ENCODE assay signal across 20 cellular contexts in genomic region chr18:29779096-29779495, GRCh38.
A peak's percentile ranks its signal among the peaks of the same experiment; 100 is the strongest.
DNase-seq lines count a peak whose midpoint lies in the region; ATAC-seq, FAIRE-seq and TF ChIP-seq lines count a peak whose summit lies in the region.
"Had no signal": no experiment of that assay in that cellular context is flagged by ENCODE, and none has a peak within 500 bp of the region (broad histone marks: within the 10 kb centered on the region; RNA-seq: fewer than 3 reads in every experiment).

No MANE protein-coding gene starts in this region.

- H3K4ac ChIP-seq in IMR-90 (ENCODE audit: low read depth, low read length) (no peak overlapping the region), H1 (replicated peaks; ENCODE audit: insufficient read length, low read depth, low read length) (no peak overlapping the region)

- H4K91ac ChIP-seq in IMR-90 (ENCODE audit: insufficient read depth, low read depth, low read length) = no peak overlapping the region
- H4K91ac ChIP-seq in H1 (replicated peaks; ENCODE audit: insufficient read length, low read length) = no peak overlapping the region

- TF ChIP-seq EP300 in H1 (IDR thresholded peaks at IDR 0.05; ENCODE audit: borderline replicate concordance in 1 of 2, low read depth in 2 of 2, low read length in 2 of 2) = no peak

- no peaks in the 10 kb centered on the region for H3K36me3 Mint-ChIP-seq in activated naive CD4-positive, alpha-beta T cell treated with anti-CD3 and anti-CD28 coated beads for 36 hours (ENCODE audit: low read depth)
- H3K36me3 Mint-ChIP-seq: CD8-positive, alpha-beta T cell had no signal

- H2AK5ac ChIP-seq in IMR-90 (ENCODE audit: low read depth, low read length) (no peak overlapping the region), H1 (ENCODE audit: low read depth, low read length) (no peak overlapping the region)

- H3K4me2 ChIP-seq in IMR-90 (ENCODE audit: low read depth, low read length) (no peak overlapping the region), H1 (ENCODE audit: insufficient read depth in 1 of 2, low read depth in 2 of 2, low read length in 2 of 2) (no peak overlapping the region)
- H3K4me2 ChIP-seq: A549; BLaER1 treated with 17β-estradiol and CSF1 and Interleukin-3, amounts not matched to agents 10 nM and 100 nM had no signal

- no peaks in the 10 kb centered on the region for H3K23me2 ChIP-seq in H1 (ENCODE audit: low read depth, low read length)

- DNase-seq in D721Med (ENCODE audit: insufficient read length, low spot score) (no peak), IMR-90 (peak; percentile 2), H1 (ENCODE audit: low read depth in 1 of 2, low spot score in 2 of 2) (no peak), iris pigment epithelial cell (ENCODE audit: low read depth) (peak; percentile 0), nucleus accumbens (lab: John Stamatoyannopoulos, UW) (no peak), NCI-H1436 treated with DMSO at 0.1 percent for 48 hours (lab: John Stamatoyannopoulos, UW) (no peak)
- no peak for DNase-seq in activated naive CD4-positive, alpha-beta T cell treated with anti-CD3 and anti-CD28 coated beads for 36 hours
- DNase-seq: Calu3; CD8-positive, alpha-beta T cell; H7; Kasumi-1; NCI-H1105 treated with DMSO at 0.1 percent for 48 hours; NCI-H1694 treated with DMSO at 0.1 percent for 48 hours; NCI-H748 treated with DMSO at 0.1 percent for 48 hours; SHP77 had no signal

- FAIRE-seq in D721Med (lab: Jason Lieb, UNC) = peak; percentile 84
- FAIRE-seq in H1 (lab: Jason Lieb, UNC) = no peak
- FAIRE-seq: A549 had no signal

- H3K4me3 Mint-ChIP-seq in activated naive CD4-positive, alpha-beta T cell treated with anti-CD3 and anti-CD28 coated beads for 36 hours = no peak overlapping the region
- H3K4me3 Mint-ChIP-seq: CD8-positive, alpha-beta T cell had no signal

- H4K20me1 ChIP-seq in IMR-90 (ENCODE audit: insufficient read depth, low read length) (no peaks in the 10 kb centered on the region), H1 (replicated peaks in 1 of 2; ENCODE audit: control insufficient read depth in 1 of 2, insufficient read depth in 2 of 2, low read length in 2 of 2) (no peaks in the 10 kb centered on the region)
- H4K20me1 ChIP-seq: BLaER1 treated with 17β-estradiol and CSF1 and Interleukin-3, amounts not matched to agents 10 nM and 100 nM had no signal

- H3K36me3 ChIP-seq in IMR-90 (ENCODE audit: control insufficient read depth, insufficient read depth, low read length) (no peaks in the 10 kb centered on the region), H1 (ENCODE audit: control insufficient read depth in 2 of 4, insufficient read depth in 4 of 4, low read length in 3 of 4) (no peaks in the 10 kb centered on the region)
- H3K36me3 ChIP-seq: BLaER1 treated with 17β-estradiol and CSF1 and Interleukin-3, amounts not matched to agents 10 nM and 100 nM had no signal

- H2BK20ac ChIP-seq in IMR-90 (ENCODE audit: low read depth, low read length) (no peak overlapping the region), H1 (ENCODE audit: low read length) (no peak overlapping the region)

- CTCF ChIA-PET in IMR-90 (lab: Yijun Ruan, JAX) = no interaction called here
- CTCF ChIA-PET in H1 (lab: Charles Lee; ENCODE audit: partially characterized antibody) = no interaction called here
- CTCF ChIA-PET in activated naive CD4-positive, alpha-beta T cell treated with anti-CD3 and anti-CD28 coated beads for 36 hours (lab: Charles Lee) = no interaction called here

- H3K4me3 ChIP-seq in IMR-90 (ENCODE audit: insufficient read depth, low read depth, low read length) (no peak overlapping the region), H1 (ENCODE audit: extremely low read depth in 1 of 4, insufficient read depth in 2 of 4, low read depth in 3 of 4, low read length in 4 of 4) (no peak overlapping the region)
- H3K4me3 ChIP-seq: A549; BLaER1 treated with 17β-estradiol and CSF1 and Interleukin-3, amounts not matched to agents 10 nM and 100 nM; SK-N-MC had no signal

- in situ Hi-C loops in IMR-90 (cut with MboI; ENCODE audit: low sequenced_read_pairs) = no loop called here

- ATAC-seq in IMR-90 (ENCODE audit: low read depth) (no peak), HG03439 (IDR thresholded peaks at IDR 0.05; ENCODE audit: unreplicated experiment) (no peak)
- ATAC-seq: A549; CD8-positive, alpha-beta T cell had no signal

- H3K27me3 ChIP-seq in IMR-90 (ENCODE audit: control insufficient read depth, insufficient read depth, low read length) (no peaks in the 10 kb centered on the region), H1 (replicated peaks in 1 of 4; ENCODE audit: control insufficient read depth in 3 of 4, extremely low read depth in 1 of 4, insufficient read depth in 3 of 4, low read length in 3 of 4) (no peaks in the 10 kb centered on the region)
- H3K27me3 ChIP-seq: BLaER1 treated with 17β-estradiol and CSF1 and Interleukin-3, amounts not matched to agents 10 nM and 100 nM had no signal

- H3K14ac ChIP-seq in IMR-90 (replicated peaks; ENCODE audit: low read depth, low read length) = no peak overlapping the region
- no peak overlapping the region for H3K14ac ChIP-seq in H1 (ENCODE audit: insufficient read length)

- H4K8ac ChIP-seq in IMR-90 (ENCODE audit: low read depth in 2 of 2, low read length in 2 of 2) (no peak overlapping the region), H1 (ENCODE audit: extremely low read depth, insufficient read depth, low read length) (no peak overlapping the region)

- H3K27me3 Mint-ChIP-seq in activated naive CD4-positive, alpha-beta T cell treated with anti-CD3 and anti-CD28 coated beads for 36 hours (ENCODE audit: low read depth) = no peaks in the 10 kb centered on the region

- H3K27ac ChIP-seq in IMR-90 (ENCODE audit: insufficient read depth, low read length) (no peak overlapping the region), H1 (ENCODE audit: low read depth, low read length) (no peak overlapping the region)
- H3K27ac ChIP-seq: A549; BLaER1 treated with 17β-estradiol and CSF1 and Interleukin-3, amounts not matched to agents 10 nM and 100 nM; HL-60; SK-N-MC had no signal

- BruUV-seq in IMR-90 (replicated peaks; lab: Mats Ljungman, UMichigan) = no TSS peak

- H3K23ac ChIP-seq in IMR-90 (ENCODE audit: low read depth, low read length) (no peak overlapping the region), H1 (ENCODE audit: insufficient read length) (no peak overlapping the region)

- no peak for TF ChIP-seq POLR2A in IMR-90 (IDR thresholded peaks at IDR 0.05; ENCODE audit: low read depth, low read length)
- TF ChIP-seq POLR2A in H1 (IDR thresholded peaks at IDR 0.05; ENCODE audit: control extremely low read depth in 1 of 2, low read depth in 2 of 2, low read length in 2 of 2) = no peak

- H3K9ac ChIP-seq in IMR-90 (ENCODE audit: low read depth, low read length) (no peak overlapping the region), H1 (replicated peaks in 1 of 4; ENCODE audit: extremely low read depth in 1 of 4, low read depth in 3 of 4, low read length in 3 of 4) (no peak overlapping the region)
- H3K9ac ChIP-seq: BLaER1 treated with 17β-estradiol and CSF1 and Interleukin-3, amounts not matched to agents 10 nM and 100 nM had no signal

- H2BK15ac ChIP-seq in IMR-90 (ENCODE audit: low read depth, low read length) (no peak overlapping the region), H1 (ENCODE audit: low read length) (no peak overlapping the region)

- intact Hi-C loops in IMR-90 (cut with micrococcal nuclease) = no loop called here
- intact Hi-C loops in activated naive CD4-positive, alpha-beta T cell treated with anti-CD3 and anti-CD28 coated beads for 36 hours (cut with micrococcal nuclease) = no loop called here

- H2BK5ac ChIP-seq in IMR-90 (ENCODE audit: low read depth, low read length, poor library complexity, severe bottlenecking) (no peak overlapping the region), H1 (ENCODE audit: low read depth, low read length) (no peak overlapping the region)

- H3K4me1 Mint-ChIP-seq in activated naive CD4-positive, alpha-beta T cell treated with anti-CD3 and anti-CD28 coated beads for 36 hours (ENCODE audit: low read depth) = no peaks in the 10 kb centered on the region

- POLR2A ChIA-PET in IMR-90 (lab: Charles Lee; ENCODE audit: unreplicated experiment) (no interaction called here), H1 (lab: Charles Lee; ENCODE audit: partially characterized antibody) (no interaction called here)

- H3K18ac ChIP-seq in IMR-90 (ENCODE audit: low read depth, low read length) = no peak overlapping the region
- no peak overlapping the region for H3K18ac ChIP-seq in H1 (ENCODE audit: extremely low read depth, low read length)

- no peak overlapping the region for H2BK12ac ChIP-seq in H1 (ENCODE audit: low read depth, low read length)

- TF ChIP-seq CTCF in D721Med (IDR thresholded peaks at IDR 0.05; ENCODE audit: insufficient read depth, missing control alignments) (no peak), IMR-90 (conservative IDR thresholded peaks at IDR 0.05; ENCODE audit: low read depth, low read length) (no peak), H1 (IDR thresholded peaks at IDR 0.05; ENCODE audit: control extremely low read depth in 1 of 3, insufficient read depth in 1 of 3, low read depth in 1 of 3, low read length in 3 of 3) (no peak)

- H3K79me1 ChIP-seq in IMR-90 (ENCODE audit: low read depth in 1 of 2, low read length in 2 of 2) = no peaks in the 10 kb centered on the region
- no peaks in the 10 kb centered on the region for H3K79me1 ChIP-seq in H1 (ENCODE audit: low read depth, low read length)

- H3K4me1 ChIP-seq in IMR-90 (ENCODE audit: control insufficient read depth, insufficient read depth, low read length) = no peaks in the 10 kb centered on the region
- peaks cover 0 to 4% (median 0%) of the 10 kb centered on the region in 4 experiments; a peak in 1 of 7 replicates for H3K4me1 ChIP-seq in H1 (replicated peaks in 1 of 4; ENCODE audit: control insufficient read depth in 3 of 4, insufficient read depth in 4 of 4, low read length in 3 of 4)
- H3K4me1 ChIP-seq: A549; BLaER1 treated with 17β-estradiol and CSF1 and Interleukin-3, amounts not matched to agents 10 nM and 100 nM had no signal

- H3K9me3 ChIP-seq in IMR-90 (ENCODE audit: control insufficient read depth, insufficient read depth, low read length) = no peaks in the 10 kb centered on the region
- H3K9me3 ChIP-seq in H1 (ENCODE audit: insufficient read depth in 2 of 2, low read depth in 1 of 2, low read length in 1 of 2) = no peaks in the 10 kb centered on the region
- H3K9me3 ChIP-seq: A549; BLaER1 treated with 17β-estradiol and CSF1 and Interleukin-3, amounts not matched to agents 10 nM and 100 nM had no signal

- no peaks in the 10 kb centered on the region for H3K9me1 ChIP-seq in IMR-90 (ENCODE audit: insufficient read depth, low read length)

- H3K9me3 Mint-ChIP-seq in activated naive CD4-positive, alpha-beta T cell treated with anti-CD3 and anti-CD28 coated beads for 36 hours = peaks cover 3% of the 10 kb centered on the region

- no peak overlapping the region for H2AK9ac ChIP-seq in IMR-90 (replicated peaks; ENCODE audit: low read depth, low read length, poor library complexity)

- WGBS in IMR-90 (ENCODE audit: extremely low coverage in 2 of 2, insufficient read length in 1 of 2), 2 experiments = no CpG with 5 or more reads among the region's 1 CpG
- 85% methylated on average over 1 of the region's 1 CpG; no CpG with 5 or more reads in 1 of the 2 experiments for WGBS in H1 (ENCODE audit: extremely low coverage in 1 of 2, insufficient coverage in 1 of 2, insufficient read length in 1 of 2, insufficient replicate concordance in 2 of 2, low coverage in 1 of 2, low lambda C conversion rate in 2 of 2, missing lambda C conversion rate in 1 of 2), 2 experiments

- TF ChIP-seq RAD21 in IMR-90 (IDR thresholded peaks at IDR 0.05; ENCODE audit: low read length) (no peak), H1 (IDR thresholded peaks at IDR 0.05 in 1 of 2, conservative IDR thresholded peaks at IDR 0.05 in 1 of 2; ENCODE audit: low read depth in 2 of 2, low read length in 2 of 2) (no peak)

- H2BK120ac ChIP-seq in IMR-90 (ENCODE audit: low read depth, low read length) = no peak overlapping the region
- no peak overlapping the region for H2BK120ac ChIP-seq in H1 (replicated peaks; ENCODE audit: low read depth, low read length)

- H2AFZ ChIP-seq in IMR-90 (replicated peaks; ENCODE audit: low read length, poor library complexity) (no peak overlapping the region), H1 (ENCODE audit: low read length) (no peak overlapping the region)

- dilution Hi-C loops in IMR-90 (cut with HindIII; ENCODE audit: low sequenced_read_pairs, unreplicated experiment) = no loop called here

- H3K56ac ChIP-seq in IMR-90 (ENCODE audit: extremely low read depth, insufficient read depth, low read length) = no peak overlapping the region
- H3K56ac ChIP-seq in H1 (replicated peaks; ENCODE audit: insufficient read length, low read depth, low read length) = no peak overlapping the region

- H3K27ac Mint-ChIP-seq in activated naive CD4-positive, alpha-beta T cell treated with anti-CD3 and anti-CD28 coated beads for 36 hours = no peak overlapping the region
- H3K27ac Mint-ChIP-seq: CD8-positive, alpha-beta T cell had no signal

- H4K5ac ChIP-seq in IMR-90 (ENCODE audit: low read depth, low read length) (no peak overlapping the region), H1 (ENCODE audit: insufficient read length, low read depth, low read length) (no peak overlapping the region)

- H3K79me2 ChIP-seq in H1 (ENCODE audit: control insufficient read depth in 1 of 2, insufficient read depth in 2 of 2, low read length in 2 of 2) = no peaks in the 10 kb centered on the region

Comparison
In these comparisons a context has a peak if more than half of its experiments do, and no peak if none do; other contexts are left out.
1. DNase-seq: peak in IMR-90 (single experiment) and iris pigment epithelial cell (single experiment); none in D721Med (single experiment), H1 (0 of 2), nucleus accumbens (0 of 56), activated naive CD4-positive, alpha-beta T cell treated with anti-CD3 and anti-CD28 coated beads for 36 hours (single experiment) and NCI-H1436 treated with DMSO at 0.1 percent for 48 hours (single experiment).